In the genomic region with DNA sequence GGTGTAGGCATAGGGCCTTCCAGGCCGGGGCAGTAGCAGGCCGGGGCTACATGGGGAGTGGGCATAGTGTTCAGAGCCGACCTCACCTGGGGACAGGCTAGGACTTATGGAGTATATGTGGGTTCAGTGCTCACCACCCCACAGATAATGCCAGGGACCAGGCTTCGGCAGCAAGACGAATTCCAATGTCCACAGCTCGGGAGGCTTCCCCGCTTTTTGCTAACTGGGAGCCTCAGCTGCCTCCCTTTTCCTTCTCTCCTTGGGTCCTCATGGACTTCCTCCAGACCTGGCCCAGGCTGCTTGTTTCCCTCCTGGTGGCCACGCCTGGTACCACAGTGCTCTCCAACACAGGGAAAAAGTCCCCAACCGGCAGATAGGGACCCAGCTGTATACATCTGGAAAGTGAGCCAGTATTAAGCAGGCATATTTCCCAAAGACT, we compare ENCODE assay signal across 10 cellular contexts. TPM values are rescaled to one million over a fixed set of nuclear protein-coding genes. Genes with fewer than 3 reads are reported as not detected.
A peak's percentile ranks its signal among the peaks of the same experiment; 100 is the strongest.
DNase-seq lines count a peak whose midpoint lies in the region; ATAC-seq, FAIRE-seq and TF ChIP-seq lines count a peak whose summit lies in the region.
"Had no signal": no experiment of that assay in that cellular context is flagged by ENCODE, and none has a peak within 500 bp of the region (broad histone marks: within the 10 kb centered on the region; RNA-seq: fewer than 3 reads in every experiment).

No MANE protein-coding gene starts in this region.

- no peak for TF ChIP-seq POLR2A in right lobe of liver (IDR thresholded peaks at IDR 0.05)

- H3K27me3 Mint-ChIP-seq in astrocyte (ENCODE audit: low read depth, unreplicated experiment) = peaks cover 22% of the 10 kb centered on the region
- H3K27me3 Mint-ChIP-seq in effector memory CD8-positive, alpha-beta T cell = peaks cover 11 to 24% of the 10 kb centered on the region in 2 donors

- H3K4me1 ChIP-seq in HEK293 (ENCODE audit: control insufficient read depth, insufficient read depth, low read length) (no peaks in the 10 kb centered on the region), astrocyte (ENCODE audit: insufficient read depth, low read length) (no peaks in the 10 kb centered on the region), right lobe of liver (peaks cover 0 to 22% (median 0%) of the 10 kb centered on the region in 4 donors)
- H3K4me1 ChIP-seq: esophagus squamous epithelium had no signal

- no peaks in the 10 kb centered on the region for H4K20me1 ChIP-seq in astrocyte (ENCODE audit: insufficient read depth, low read length)

- DNase-seq in astrocyte (ENCODE audit: low read depth) (no peak), right lobe of liver (no peak), NOMO-1 treated with DMSO at 0.1 percent for 48 hours (lab: John Stamatoyannopoulos, UW; ENCODE audit: unreplicated experiment) (no peak), T-helper 2 cell (no peak)
- DNase-seq in effector memory CD8-positive, alpha-beta T cell = no peak
- DNase-seq: esophagus squamous epithelium, natural killer cell had no signal

- H3K36me3 Mint-ChIP-seq in astrocyte (ENCODE audit: low read depth, unreplicated experiment) = no peaks in the 10 kb centered on the region
- no peaks in the 10 kb centered on the region for H3K36me3 Mint-ChIP-seq in effector memory CD8-positive, alpha-beta T cell (ENCODE audit: insufficient read depth)
- H3K36me3 Mint-ChIP-seq: natural killer cell had no signal

- H3K4me1 Mint-ChIP-seq in astrocyte (ENCODE audit: low read depth, unreplicated experiment) = no peaks in the 10 kb centered on the region
- no peaks in the 10 kb centered on the region for H3K4me1 Mint-ChIP-seq in effector memory CD8-positive, alpha-beta T cell (ENCODE audit: low read depth in 2 of 2)
- H3K4me1 Mint-ChIP-seq: natural killer cell had no signal

- no peaks in the 10 kb centered on the region for H3K79me2 ChIP-seq in astrocyte (ENCODE audit: insufficient read depth, low read length)

- H3K4me3 ChIP-seq in HEK293 (ENCODE audit: low read depth, low read length) (no peak overlapping the region), astrocyte (ENCODE audit: insufficient read depth, low read depth, low read length) (no peak overlapping the region), right lobe of liver (no peak overlapping the region)
- H3K4me3 ChIP-seq: esophagus squamous epithelium had no signal

- H3K4me3 Mint-ChIP-seq in astrocyte (ENCODE audit: unreplicated experiment) = no peak overlapping the region
- H3K4me3 Mint-ChIP-seq in effector memory CD8-positive, alpha-beta T cell = no peak overlapping the region
- H3K4me3 Mint-ChIP-seq: natural killer cell had no signal

- WGBS in right lobe of liver (ENCODE audit: insufficient coverage, low coverage, low lambda C conversion rate, missing lambda C conversion rate) = no CpG with 5 or more reads among the region's 9 CpGs

- H3K36me3 ChIP-seq in HEK293 (ENCODE audit: control insufficient read depth in 2 of 2, insufficient read depth in 1 of 2, low read length in 2 of 2) = no peaks in the 10 kb centered on the region
- H3K36me3 ChIP-seq in astrocyte (ENCODE audit: insufficient read depth, low read length) = no peaks in the 10 kb centered on the region
- H3K36me3 ChIP-seq in right lobe of liver = no peaks in the 10 kb centered on the region
- H3K36me3 ChIP-seq: esophagus squamous epithelium had no signal

- no peak overlapping the region for H2AFZ ChIP-seq in astrocyte (ENCODE audit: low read depth, low read length)

- ATAC-seq in right lobe of liver (peak in 3 of 4 donors; percentile 10 to 42 (median 17)), HG03442 (IDR thresholded peaks at IDR 0.05; ENCODE audit: unreplicated experiment) (no peak)
- no peak for ATAC-seq in effector memory CD8-positive, alpha-beta T cell (replicated peaks)

- H3K9me3 Mint-ChIP-seq in astrocyte (ENCODE audit: unreplicated experiment) = no peaks in the 10 kb centered on the region
- no peaks in the 10 kb centered on the region for H3K9me3 Mint-ChIP-seq in effector memory CD8-positive, alpha-beta T cell
- H3K9me3 Mint-ChIP-seq: natural killer cell had no signal

- POLR2A ChIA-PET in HEK293 (lab: Yijun Ruan, JAX) = no interaction called here

- CTCF ChIA-PET in HEK293 (lab: Yijun Ruan, JAX) = interaction anchor here (0.6 to 8.9 kb wide), 4 partner anchors 9 to 61 kb away, joined by 3 to 42 read pairs (median 4); no protein-coding TSS in a partner anchor

- FAIRE-seq in astrocyte (lab: Jason Lieb, UNC) = no peak

- H3K4me2 ChIP-seq in astrocyte (ENCODE audit: low read length) = no peak overlapping the region

- intact Hi-C loops in right lobe of liver (cut with DNase I) = no loop called here

- no peaks in the 10 kb centered on the region for H3K9me3 ChIP-seq in HEK293 (ENCODE audit: control insufficient read depth, insufficient read depth, low read depth, low read length)
- no peaks in the 10 kb centered on the region for H3K9me3 ChIP-seq in astrocyte (ENCODE audit: insufficient read depth, low read depth, low read length)
- no peaks in the 10 kb centered on the region for H3K9me3 ChIP-seq in right lobe of liver
- H3K9me3 ChIP-seq: esophagus squamous epithelium had no signal

- no peak overlapping the region for H3K27ac Mint-ChIP-seq in astrocyte (ENCODE audit: unreplicated experiment)
- H3K27ac Mint-ChIP-seq in effector memory CD8-positive, alpha-beta T cell = no peak overlapping the region
- H3K27ac Mint-ChIP-seq: natural killer cell had no signal

- peaks cover 2% of the 10 kb centered on the region for H3K27me3 ChIP-seq in astrocyte (ENCODE audit: insufficient read depth, low read length)
- H3K27me3 ChIP-seq in right lobe of liver = no peaks in the 10 kb centered on the region

- TF ChIP-seq CTCF in C4-2B (conservative IDR thresholded peaks at IDR 0.05) = peak; percentile 53
- TF ChIP-seq CTCF in HEK293 (tag by site-specific recombination; IDR thresholded peaks at IDR 0.05) = peak; percentile 26; the same call in 1 of the 2 replicates
- TF ChIP-seq CTCF in astrocyte (IDR thresholded peaks at IDR 0.05; ENCODE audit: insufficient read depth, low read depth, low read length) = peak; percentile 16
- TF ChIP-seq CTCF in right lobe of liver (IDR thresholded peaks at IDR 0.05) = peak in 2 of 4 donors; percentile 4 to 16

- no peak overlapping the region for H3K27ac ChIP-seq in C4-2B
- H3K27ac ChIP-seq in HEK293 (ENCODE audit: extremely low read depth, low read depth, low read length) = no peak overlapping the region
- no peak overlapping the region for H3K27ac ChIP-seq in astrocyte (ENCODE audit: low read depth, low read length)
- H3K27ac ChIP-seq in right lobe of liver = no peak overlapping the region
- H3K27ac ChIP-seq: esophagus squamous epithelium had no signal

- H3K9ac ChIP-seq in astrocyte (ENCODE audit: low read length) = no peak overlapping the region

TF ChIP-seq in HEK293, 187 proteins besides CTCF, POLR2A, EP300 and RAD21:
- TF ChIP-seq, protein P1, sequence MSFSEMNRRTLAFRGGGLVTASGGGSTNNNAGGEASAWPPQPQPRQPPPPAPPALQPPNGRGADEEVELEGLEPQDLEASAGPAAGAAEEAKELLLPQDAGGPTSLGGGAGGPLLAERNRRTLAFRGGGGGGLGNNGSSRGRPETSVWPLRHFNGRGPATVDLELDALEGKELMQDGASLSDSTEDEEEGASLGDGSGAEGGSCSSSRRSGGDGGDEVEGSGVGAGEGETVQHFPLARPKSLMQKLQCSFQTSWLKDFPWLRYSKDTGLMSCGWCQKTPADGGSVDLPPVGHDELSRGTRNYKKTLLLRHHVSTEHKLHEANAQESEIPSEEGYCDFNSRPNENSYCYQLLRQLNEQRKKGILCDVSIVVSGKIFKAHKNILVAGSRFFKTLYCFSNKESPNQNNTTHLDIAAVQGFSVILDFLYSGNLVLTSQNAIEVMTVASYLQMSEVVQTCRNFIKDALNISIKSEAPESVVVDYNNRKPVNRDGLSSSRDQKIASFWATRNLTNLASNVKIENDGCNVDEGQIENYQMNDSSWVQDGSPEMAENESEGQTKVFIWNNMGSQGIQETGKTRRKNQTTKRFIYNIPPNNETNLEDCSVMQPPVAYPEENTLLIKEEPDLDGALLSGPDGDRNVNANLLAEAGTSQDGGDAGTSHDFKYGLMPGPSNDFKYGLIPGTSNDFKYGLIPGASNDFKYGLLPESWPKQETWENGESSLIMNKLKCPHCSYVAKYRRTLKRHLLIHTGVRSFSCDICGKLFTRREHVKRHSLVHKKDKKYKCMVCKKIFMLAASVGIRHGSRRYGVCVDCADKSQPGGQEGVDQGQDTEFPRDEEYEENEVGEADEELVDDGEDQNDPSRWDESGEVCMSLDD (tag by site-specific recombination; IDR thresholded peaks at IDR 0.05) = no peak
- TF ChIP-seq ZNF19 (tag by site-specific recombination; IDR thresholded peaks at IDR 0.05; ENCODE audit: low read depth) = no peak
- TF ChIP-seq ZNF133 (tag by site-specific recombination; IDR thresholded peaks at IDR 0.05) = no peak
- no peak for TF ChIP-seq ZSCAN23 (tag by site-specific recombination; IDR thresholded peaks at IDR 0.05)
- peak; percentile 14; the same call in 1 of the 2 replicates for TF ChIP-seq ZNF335 (tag by site-specific recombination; conservative IDR thresholded peaks at IDR 0.05)
- TF ChIP-seq ZNF585B (tag by site-specific recombination; IDR thresholded peaks at IDR 0.05) = no peak
- no peak for TF ChIP-seq ZIC2 (tag by site-specific recombination; IDR thresholded peaks at IDR 0.05)
TF ChIP-seq in HEK293: peak in this region for 1.

RNA-seq across cellular contexts. Expression of a gene that starts 20.1 kb away (rescaled TPM):
- total RNA-seq in astrocyte (7.4 and 7.9 TPM in 2 replicates), right lobe of liver (10 to 100 TPM; 22.1 to 44.6 (median 32.1) TPM)

RNA-seq across cellular contexts. Expression of a gene that starts 47.3 kb away (rescaled TPM):
- total RNA-seq in astrocyte = not detected in 2 replicates
- under 1 TPM; 0.09 to 0.49 (median 0.24) TPM for total RNA-seq in right lobe of liver
- total RNA-seq: esophagus squamous epithelium, natural killer cell had no signal

RNA-seq across cellular contexts. Expression of a gene that starts 54.6 kb away (rescaled TPM):
- total RNA-seq in astrocyte = 12.8 and 14.4 TPM in 2 replicates
- 1 to 10 TPM; 2.8 to 5.1 (median 3.9) TPM for total RNA-seq in right lobe of liver

RNA-seq across cellular contexts. Expression of a gene that starts 56.0 kb away (rescaled TPM):
- total RNA-seq in astrocyte (1.4 and 2.7 TPM in 2 replicates), right lobe of liver (1,000 to 10,000 TPM; 2,747 to 3,771 (median 3,031) TPM)
- total RNA-seq: natural killer cell had no signal

Comparison
In these comparisons a context has a peak if more than half of its experiments do, and no peak if none do; other contexts are left out.
1. ATAC-seq: peak in right lobe of liver (3 of 4); none in HG03442 (single experiment) and effector memory CD8-positive, alpha-beta T cell (single experiment).